ENCODE assay signal across 1 cellular context in genomic region chr10:29715296-29715695, GRCh38.
TF ChIP-seq lines count a peak whose summit lies in the region.

No MANE protein-coding gene starts in this region.

TF ChIP-seq in A549, 52 proteins besides CTCF, POLR2A, EP300 and RAD21 (continued from another document):
- TF ChIP-seq ATOH8 (CRISPR knock-in tag; IDR thresholded peaks at IDR 0.05; ENCODE audit: low read depth): no peak
- no peak for TF ChIP-seq NFE2L2 (conservative IDR thresholded peaks at IDR 0.05; ENCODE audit: low read length)
- no peak for TF ChIP-seq TFCP2L1 (CRISPR knock-in tag; IDR thresholded peaks at IDR 0.05)
- TF ChIP-seq HOXB5 (CRISPR knock-in tag; IDR thresholded peaks at IDR 0.05): no peak
- TF ChIP-seq USF2 (IDR thresholded peaks at IDR 0.05): no peak
- no peak for TF ChIP-seq ZC3H11A (IDR thresholded peaks at IDR 0.05)
- no peak for TF ChIP-seq ZFP36 (IDR thresholded peaks at IDR 0.05; ENCODE audit: borderline replicate concordance, partially characterized antibody)
- TF ChIP-seq HDAC2 (IDR thresholded peaks at IDR 0.05): no peak
